ENCODE assay signal across 11 cellular contexts in genomic region chr12:114669501-114670256, GRCh38. TPM values are rescaled to one million over a fixed set of nuclear protein-coding genes. Genes with fewer than 3 reads are reported as not detected.
DNase-seq lines count a peak whose midpoint lies in the region; ATAC-seq and TF ChIP-seq lines count a peak whose summit lies in the region.
"Had no signal": no experiment of that assay in that cellular context is flagged by ENCODE, and none has a peak within 500 bp of the region (broad histone marks: within the 10 kb centered on the region; RNA-seq: fewer than 3 reads in every experiment).

No MANE protein-coding gene starts in this region.

- peak overlapping the region; percentile 59 for H3K4me3 ChIP-seq in AG04450 (ENCODE audit: low read depth, low read length)
- H3K4me3 ChIP-seq in HUES64 (ENCODE audit: low read length) = peak overlapping the region; percentile 24; the same call in 1 of the 2 replicates

- H3K4me1 ChIP-seq in HUES64 (ENCODE audit: insufficient read depth, low read length) = peaks cover 34% of the 10 kb centered on the region

- H3K36me3 ChIP-seq in HUES64 (ENCODE audit: insufficient read depth, low read length) = no peaks in the 10 kb centered on the region

- peaks cover 19% of the 10 kb centered on the region for H3K36me3 Mint-ChIP-seq in nephron progenitor cell (ENCODE audit: low read depth)
- H3K36me3 Mint-ChIP-seq in activated CD8-positive, alpha-beta memory T cell treated with anti-CD3 and anti-CD28 coated beads, Interleukin-2, amount 10 ng/mL, durations not matched to agents 7 days and 5 days = peaks cover 1% of the 10 kb centered on the region

- no peak overlapping the region for H3K9ac ChIP-seq in HUES64 (ENCODE audit: low read depth, low read length)

- H3K27me3 Mint-ChIP-seq in nephron progenitor cell (ENCODE audit: low read depth, poor library complexity) = peaks cover 70% of the 10 kb centered on the region
- H3K27me3 Mint-ChIP-seq in activated CD8-positive, alpha-beta memory T cell treated with anti-CD3 and anti-CD28 coated beads, Interleukin-2, amount 10 ng/mL, durations not matched to agents 7 days and 5 days = peaks cover 88% of the 10 kb centered on the region

- H3K27ac ChIP-seq in AG04450 (ENCODE audit: low read depth, low read length) = peak overlapping the region; percentile 95
- no peak overlapping the region for H3K27ac ChIP-seq in HUES64 (ENCODE audit: low read depth, low read length)
- peak overlapping the region; percentile 96 for H3K27ac ChIP-seq in epithelial cell of prostate

- H3K9me3 Mint-ChIP-seq in nephron progenitor cell = no peaks in the 10 kb centered on the region
- H3K9me3 Mint-ChIP-seq in activated CD8-positive, alpha-beta memory T cell treated with anti-CD3 and anti-CD28 coated beads, Interleukin-2, amount 10 ng/mL, durations not matched to agents 7 days and 5 days (ENCODE audit: low read depth) = no peaks in the 10 kb centered on the region
- H3K9me3 Mint-ChIP-seq: effector memory CD8-positive, alpha-beta T cell had no signal

- peaks cover 79% of the 10 kb centered on the region for H3K4me1 Mint-ChIP-seq in nephron progenitor cell
- peaks cover 4% of the 10 kb centered on the region for H3K4me1 Mint-ChIP-seq in activated CD8-positive, alpha-beta memory T cell treated with anti-CD3 and anti-CD28 coated beads, Interleukin-2, amount 10 ng/mL, durations not matched to agents 7 days and 5 days

- CTCF ChIA-PET in AG04450 (lab: Charles Lee) = interaction anchor here (0.6 to 3.3 kb wide), 5 partner anchors 15 to 1249 kb away, joined by 3 to 21 read pairs (median 5); partner anchors contain the start of gene TBX3
- CTCF ChIA-PET in activated CD8-positive, alpha-beta memory T cell treated with anti-CD3 and anti-CD28 coated beads, Interleukin-2, amount 10 ng/mL, durations not matched to agents 7 days and 5 days (lab: Charles Lee) = no interaction called here

- TF ChIP-seq CTCF in AG04450 (IDR thresholded peaks at IDR 0.05; ENCODE audit: low read depth, low read length) (no peak), nephron progenitor cell (IDR thresholded peaks at IDR 0.05) (no peak)

- no peak for DNase-seq in AG04450 (ENCODE audit: low read depth, low spot score)
- DNase-seq in epithelial cell of prostate (ENCODE audit: low read depth, low spot score) = no peak
- DNase-seq in nephron progenitor cell = peak; percentile 39
- no peak for DNase-seq in activated CD8-positive, alpha-beta memory T cell treated with anti-CD3 and anti-CD28 coated beads, Interleukin-2, amount 10 ng/mL, durations not matched to agents 7 days and 5 days
- no peak for DNase-seq in NCI-H510A treated with DMSO at 0.1 percent for 48 hours (lab: John Stamatoyannopoulos, UW)
- DNase-seq: activated gamma-delta T cell treated with Interleukin-2 at 50 U/mL for 16 hours; effector memory CD8-positive, alpha-beta T cell; stimulated activated CD4-positive, alpha-beta T cell treated with anti-CD3 and anti-CD28 coated beads, Interleukin-4, amount 100 ng/mL, for 4 hours had no signal

- no peak overlapping the region for H3K27ac Mint-ChIP-seq in nephron progenitor cell
- H3K27ac Mint-ChIP-seq in activated CD8-positive, alpha-beta memory T cell treated with anti-CD3 and anti-CD28 coated beads, Interleukin-2, amount 10 ng/mL, durations not matched to agents 7 days and 5 days = no peak overlapping the region
- H3K27ac Mint-ChIP-seq: effector memory CD8-positive, alpha-beta T cell had no signal

- H3K27me3 ChIP-seq in AG04450 (ENCODE audit: control insufficient read depth, insufficient read depth, low read length) (no peaks in the 10 kb centered on the region), HUES64 (ENCODE audit: insufficient read depth, low read length) (peaks cover 97% of the 10 kb centered on the region)

- POLR2A ChIA-PET in AG04450 (lab: Yijun Ruan, JAX) = interaction anchor here (0.6 to 6.6 kb wide), 6 partner anchors 9 to 531 kb away, joined by 3 to 138 read pairs (median 4); partner anchors contain the start of gene TBX3

- 1% methylated on average over 30 of the region's 31 CpGs for WGBS in HUES64

- peak overlapping the region; percentile 72 for H3K4me3 Mint-ChIP-seq in nephron progenitor cell
- no peak overlapping the region for H3K4me3 Mint-ChIP-seq in activated CD8-positive, alpha-beta memory T cell treated with anti-CD3 and anti-CD28 coated beads, Interleukin-2, amount 10 ng/mL, durations not matched to agents 7 days and 5 days
- H3K4me3 Mint-ChIP-seq: effector memory CD8-positive, alpha-beta T cell had no signal

- peaks cover 16% of the 10 kb centered on the region; the same call in 1 of the 2 replicates for H3K9me3 ChIP-seq in AG04450 (ENCODE audit: control insufficient read depth, insufficient read depth, low read length)
- no peaks in the 10 kb centered on the region for H3K9me3 ChIP-seq in HUES64 (ENCODE audit: insufficient read depth, low read depth, low read length)

- no peak for ATAC-seq in HG02610 (IDR thresholded peaks at IDR 0.05; ENCODE audit: unreplicated experiment)
- no peak for ATAC-seq in HG03039 (IDR thresholded peaks at IDR 0.05; ENCODE audit: unreplicated experiment)
- no peak for ATAC-seq in activated CD8-positive, alpha-beta memory T cell treated with anti-CD3 and anti-CD28 coated beads, Interleukin-2, amount 10 ng/mL, durations not matched to agents 7 days and 5 days
- ATAC-seq: effector memory CD8-positive, alpha-beta T cell had no signal

RNA-seq across cellular contexts. Expression of gene TBX3, which starts 14.3 kb away (rescaled TPM):
- polyA plus RNA-seq in AG04450 (2011; rRNA removed) = 42.2 and 54.8 TPM in 2 replicates
- polyA minus RNA-seq in AG04450 (2011; rRNA and poly(A)+ RNA removed) = 73.0 and 74.6 TPM in 2 replicates
- 1.8 TPM for polyA plus RNA-seq in HUES64 (2013, experiment 1 of 2)
- 1.9 TPM for polyA plus RNA-seq in HUES64 (2013, experiment 2 of 2)
- not detected for total RNA-seq in activated CD8-positive, alpha-beta memory T cell treated with anti-CD3 and anti-CD28 coated beads, Interleukin-2, amount 10 ng/mL, durations not matched to agents 7 days and 5 days
